19 cellular contexts compared by ENCODE assay signal in genomic region chr20:50391444-50392137, GRCh38.
DNase-seq lines count a peak whose midpoint lies in the region; ATAC-seq and TF ChIP-seq lines count a peak whose summit lies in the region.
"Had no signal": no experiment of that assay in that cellular context is flagged by ENCODE, and none has a peak within 500 bp of the region (broad histone marks: within the 10 kb centered on the region; RNA-seq: fewer than 3 reads in every experiment).

No MANE protein-coding gene starts in this region.

- H3K36me3 Mint-ChIP-seq in stimulated activated memory B cell treated with anti-CD40 and anti-IgM and Interleukin-4, amounts not matched to agents 10 μg/mL and 1 μg/mL and 100 μg/mL, for 72 hours = no peaks in the 10 kb centered on the region

- H3K36me3 ChIP-seq in left ventricle myocardium inferior (no peaks in the 10 kb centered on the region), heart right ventricle (no peaks in the 10 kb centered on the region), RWPE2 (ENCODE audit: low read depth) (no peaks in the 10 kb centered on the region), right lobe of liver (no peaks in the 10 kb centered on the region), tibial artery (no peaks in the 10 kb centered on the region)
- H3K36me3 ChIP-seq: suprapubic skin had no signal

- intact Hi-C loops in left ventricle myocardium inferior (cut with micrococcal nuclease) = no loop called here
- intact Hi-C loops in heart right ventricle (cut with DNase I) = loop anchor here in 1 of 10 donors (10.0 kb wide), 1 partner anchor 183 kb away; no protein-coding TSS in a partner anchor
- intact Hi-C loops in right lobe of liver (cut with DNase I) = no loop called here
- intact Hi-C loops in tibial artery (cut with DNase I; ENCODE audit: low total_unique reads) = no loop called here

- 96% methylated on average over 15 of the region's 15 CpGs for WGBS in heart right ventricle, 2 donors
- WGBS in right lobe of liver (ENCODE audit: insufficient coverage, low coverage, low lambda C conversion rate, missing lambda C conversion rate) = 100% methylated on average over 7 of the region's 15 CpGs

- no peak overlapping the region for H3K4me3 ChIP-seq in left ventricle myocardium inferior
- no peak overlapping the region for H3K4me3 ChIP-seq in heart right ventricle
- H3K4me3 ChIP-seq in RWPE2 (ENCODE audit: severe bottlenecking) = no peak overlapping the region
- no peak overlapping the region for H3K4me3 ChIP-seq in right lobe of liver
- no peak overlapping the region for H3K4me3 ChIP-seq in tibial artery
- H3K4me3 ChIP-seq: K562, suprapubic skin had no signal

- H3K4me1 ChIP-seq in left ventricle myocardium inferior (peaks cover 64% of the 10 kb centered on the region), heart right ventricle (peaks cover 8 to 59% (median 45%) of the 10 kb centered on the region in 9 donors), RWPE2 (ENCODE audit: insufficient read depth, poor library complexity, severe bottlenecking) (peaks cover 3% of the 10 kb centered on the region), right lobe of liver (peaks cover 0 to 68% (median 33%) of the 10 kb centered on the region in 4 donors), tibial artery (peaks cover 0 to 73% (median 56%) of the 10 kb centered on the region in 4 donors)

- H3K27me3 ChIP-seq in left ventricle myocardium inferior (ENCODE audit: low read depth) (no peaks in the 10 kb centered on the region), heart right ventricle (no peaks in the 10 kb centered on the region), RWPE2 (ENCODE audit: insufficient read depth, poor library complexity, severe bottlenecking) (no peaks in the 10 kb centered on the region), right lobe of liver (no peaks in the 10 kb centered on the region), tibial artery (no peaks in the 10 kb centered on the region)
- H3K27me3 ChIP-seq: suprapubic skin had no signal

- peaks cover 19% of the 10 kb centered on the region for H3K4me1 Mint-ChIP-seq in stimulated activated memory B cell treated with anti-CD40 and anti-IgM and Interleukin-4, amounts not matched to agents 10 μg/mL and 1 μg/mL and 100 μg/mL, for 72 hours

- DNase-seq in left ventricle myocardium inferior (no peak), heart right ventricle (no peak), RWPE2 (ENCODE audit: low spot score) (peak; percentile 77), right lobe of liver (no peak), tibial artery (no peak), NCI-H774 (lab: John Stamatoyannopoulos, UW) (no peak)
- DNase-seq: activated CD8-positive, alpha-beta T cell treated with anti-CD3 and anti-CD28 coated beads, Interleukin-2, amount 10 ng/mL, durations not matched to agents 7 days and 5 days; amniotic stem cell; EL; hypothalamus; NCI-H1092; NCI-H187; NCI-H2171; stimulated activated CD4-positive, alpha-beta T cell treated with anti-CD3 and anti-CD28 coated beads, Interleukin-4, amount 100 ng/mL, for 4 hours had no signal

- H3K27me3 Mint-ChIP-seq in stimulated activated memory B cell treated with anti-CD40 and anti-IgM and Interleukin-4, amounts not matched to agents 10 μg/mL and 1 μg/mL and 100 μg/mL, for 72 hours = peaks cover 33% of the 10 kb centered on the region

- no peak overlapping the region for H3K4me3 Mint-ChIP-seq in stimulated activated memory B cell treated with anti-CD40 and anti-IgM and Interleukin-4, amounts not matched to agents 10 μg/mL and 1 μg/mL and 100 μg/mL, for 72 hours
- H3K4me3 Mint-ChIP-seq: activated CD8-positive, alpha-beta T cell treated with anti-CD3 and anti-CD28 coated beads, Interleukin-2, amount 10 ng/mL, durations not matched to agents 7 days and 5 days; activated naive CD4-positive, alpha-beta T cell treated with anti-CD3 and anti-CD28 coated beads for 36 hours; T-helper 2 cell treated with Interferon-gamma antibody and Interleukin-4, amounts not matched to agents 5 μg/mL and 100 μg/mL, for 36 hours had no signal

- H3K9me3 ChIP-seq in left ventricle myocardium inferior (replicated peaks) = no peaks in the 10 kb centered on the region
- H3K9me3 ChIP-seq in heart right ventricle = no peaks in the 10 kb centered on the region
- H3K9me3 ChIP-seq in RWPE2 (ENCODE audit: severe bottlenecking) = no peaks in the 10 kb centered on the region
- no peaks in the 10 kb centered on the region for H3K9me3 ChIP-seq in right lobe of liver
- no peaks in the 10 kb centered on the region for H3K9me3 ChIP-seq in tibial artery
- H3K9me3 ChIP-seq: suprapubic skin had no signal

- no peak for TF ChIP-seq POLR2A in right lobe of liver (IDR thresholded peaks at IDR 0.05)

- peak overlapping the region; percentile 94 for H3K27ac ChIP-seq in left ventricle myocardium inferior (replicated peaks)
- peak overlapping the region in 5 of 10 donors; percentile 1 to 88 (median 77) for H3K27ac ChIP-seq in heart right ventricle
- no peak overlapping the region for H3K27ac ChIP-seq in RWPE2 (ENCODE audit: poor library complexity, severe bottlenecking)
- peak overlapping the region in 2 of 3 donors; percentile 82 to 87 for H3K27ac ChIP-seq in right lobe of liver
- H3K27ac ChIP-seq in tibial artery = peak overlapping the region; percentile 87 to 96
- H3K27ac ChIP-seq: suprapubic skin had no signal

- H3K9me3 Mint-ChIP-seq in stimulated activated memory B cell treated with anti-CD40 and anti-IgM and Interleukin-4, amounts not matched to agents 10 μg/mL and 1 μg/mL and 100 μg/mL, for 72 hours = no peaks in the 10 kb centered on the region
- H3K9me3 Mint-ChIP-seq: activated naive CD4-positive, alpha-beta T cell treated with anti-CD3 and anti-CD28 coated beads for 36 hours; T-helper 2 cell treated with Interferon-gamma antibody and Interleukin-4, amounts not matched to agents 5 μg/mL and 100 μg/mL, for 36 hours had no signal

- no peak overlapping the region for H3K27ac Mint-ChIP-seq in stimulated activated memory B cell treated with anti-CD40 and anti-IgM and Interleukin-4, amounts not matched to agents 10 μg/mL and 1 μg/mL and 100 μg/mL, for 72 hours
- H3K27ac Mint-ChIP-seq: activated naive CD4-positive, alpha-beta T cell treated with anti-CD3 and anti-CD28 coated beads for 36 hours; T-helper 2 cell treated with Interferon-gamma antibody and Interleukin-4, amounts not matched to agents 5 μg/mL and 100 μg/mL, for 36 hours had no signal

- TF ChIP-seq CTCF in left ventricle myocardium inferior (IDR thresholded peaks at IDR 0.05; ENCODE audit: borderline replicate concordance) = no peak
- no peak for TF ChIP-seq CTCF in heart right ventricle (IDR thresholded peaks at IDR 0.05)
- no peak for TF ChIP-seq CTCF in RWPE2 (IDR thresholded peaks at IDR 0.05; ENCODE audit: poor library complexity, severe bottlenecking)
- no peak for TF ChIP-seq CTCF in right lobe of liver (IDR thresholded peaks at IDR 0.05)
- no peak for TF ChIP-seq CTCF in tibial artery (IDR thresholded peaks at IDR 0.05)

- ATAC-seq in heart right ventricle (no peak), RWPE2 (ENCODE audit: low read depth) (no peak), right lobe of liver (no peak)
- ATAC-seq in stimulated activated memory B cell treated with anti-CD40 and anti-IgM and Interleukin-4, amounts not matched to agents 10 μg/mL and 1 μg/mL and 100 μg/mL, for 72 hours = no peak
- ATAC-seq: K562 had no signal
